17 cellular contexts compared by ENCODE assay signal in the genomic region with DNA sequence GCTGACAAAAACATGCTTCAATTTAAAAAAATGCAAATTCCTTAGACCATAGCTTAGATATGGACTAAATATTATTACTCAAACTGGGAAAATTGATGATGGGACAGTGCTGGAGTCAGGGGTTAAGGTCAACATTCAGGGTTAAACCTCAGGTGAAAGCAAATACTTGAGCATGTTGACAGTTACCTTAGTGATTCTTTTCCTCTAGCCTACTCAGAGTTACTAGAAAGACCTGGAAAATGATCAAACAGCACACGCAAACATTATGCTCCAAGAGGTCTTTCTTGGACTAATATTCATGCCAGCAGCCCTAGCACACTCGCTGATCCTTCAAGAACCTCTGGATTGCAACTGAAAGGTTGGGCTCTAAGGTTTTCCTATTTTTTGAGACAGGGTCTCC. TPM values are rescaled to one million over a fixed set of nuclear protein-coding genes. Genes with fewer than 3 reads are reported as not detected.
DNase-seq lines count a peak whose midpoint lies in the region; ATAC-seq and TF ChIP-seq lines count a peak whose summit lies in the region.
"Had no signal": no experiment of that assay in that cellular context is flagged by ENCODE, and none has a peak within 500 bp of the region (broad histone marks: within the 10 kb centered on the region; RNA-seq: fewer than 3 reads in every experiment).

No MANE protein-coding gene starts in this region.

- H3K14ac ChIP-seq in trophoblast cell (ENCODE audit: low read length), result no peak overlapping the region

- no peak overlapping the region for H2AK5ac ChIP-seq in trophoblast cell (ENCODE audit: low read length)

- H3K4ac ChIP-seq in trophoblast cell (ENCODE audit: low read depth, low read length), result no peak overlapping the region

- H3K9me3 Mint-ChIP-seq in type B pancreatic cell, result peaks cover 4% of the 10 kb centered on the region
- H3K9me3 Mint-ChIP-seq: naive thymus-derived CD8-positive, alpha-beta T cell had no signal

- no peak overlapping the region for H4K91ac ChIP-seq in trophoblast cell (ENCODE audit: low read depth, low read length)

- no peak for TF ChIP-seq POLR2A in heart left ventricle (IDR thresholded peaks at IDR 0.05)
- no peak for TF ChIP-seq POLR2A in esophagus muscularis mucosa (IDR thresholded peaks at IDR 0.05; ENCODE audit: low read depth)

- no peak overlapping the region for H2AFZ ChIP-seq in trophoblast cell (ENCODE audit: insufficient read depth, low read length, poor library complexity)

- peaks cover 8% of the 10 kb centered on the region for H3K79me1 ChIP-seq in trophoblast cell (ENCODE audit: low read length)

- H3K27ac ChIP-seq in heart left ventricle (peak overlapping the region; percentile 11 to 97 (median 79)), esophagus muscularis mucosa (replicated peaks in 1 of 4) (peak overlapping the region; percentile 68 to 98 (median 92)), trophoblast cell (ENCODE audit: low read depth, low read length) (peak overlapping the region; percentile 14), dorsolateral prefrontal cortex (peak overlapping the region in 12 of 59 donors; percentile 1 to 64 (median 46))

- peak overlapping the region; percentile 57 for H3K27ac Mint-ChIP-seq in type B pancreatic cell
- H3K27ac Mint-ChIP-seq: CD4-positive, CD25-positive, alpha-beta regulatory T cell; naive thymus-derived CD8-positive, alpha-beta T cell had no signal

- H3K23ac ChIP-seq in trophoblast cell (ENCODE audit: low read length), result no peak overlapping the region

- TF ChIP-seq EP300 in esophagus muscularis mucosa (IDR thresholded peaks at IDR 0.05), result no peak

- no peak overlapping the region for H4K12ac ChIP-seq in trophoblast cell (ENCODE audit: low read depth, low read length)

- ATAC-seq in heart left ventricle (no peak), left ventricle myocardium superior (no peak)
- ATAC-seq: GM12878; naive thymus-derived CD8-positive, alpha-beta T cell had no signal

- TF ChIP-seq CTCF in heart left ventricle (IDR thresholded peaks at IDR 0.05) (no peak), esophagus muscularis mucosa (IDR thresholded peaks at IDR 0.05) (no peak), type B pancreatic cell (conservative IDR thresholded peaks at IDR 0.05) (no peak), GM10266 (IDR thresholded peaks at IDR 0.05; ENCODE audit: control insufficient read depth, insufficient read depth, low read depth, missing control alignments) (no peak), dorsolateral prefrontal cortex (IDR thresholded peaks at IDR 0.05 in 54 of 56, conservative IDR thresholded peaks at IDR 0.05 in 2 of 56; ENCODE audit: low read depth in 1 of 56, partially characterized antibody in 56 of 56) (no peak)

- H3K36me3 ChIP-seq in heart left ventricle (peaks cover 0 to 14% (median 0%) of the 10 kb centered on the region in 9 donors), esophagus muscularis mucosa (no peaks in the 10 kb centered on the region), trophoblast cell (ENCODE audit: control insufficient read depth in 1 of 2, insufficient read depth in 2 of 2, low read length in 2 of 2) (peaks cover 7 to 11% of the 10 kb centered on the region in 2 experiments)

- no peaks in the 10 kb centered on the region for H3K27me3 Mint-ChIP-seq in type B pancreatic cell

- H3K36me3 Mint-ChIP-seq in type B pancreatic cell, result no peaks in the 10 kb centered on the region
- H3K36me3 Mint-ChIP-seq: CD4-positive, CD25-positive, alpha-beta regulatory T cell; naive thymus-derived CD8-positive, alpha-beta T cell had no signal

- no peak overlapping the region for H2BK12ac ChIP-seq in trophoblast cell (ENCODE audit: low read length)

- WGBS in heart left ventricle, 4 donors, result 71 to 82% (median 74%) methylated on average over 2 of the region's 2 CpGs
- WGBS in esophagus muscularis mucosa, result 75% methylated on average over 2 of the region's 2 CpGs
- WGBS in trophoblast cell (ENCODE audit: extremely low coverage, insufficient coverage, insufficient read length), result no CpG with 5 or more reads among the region's 2 CpGs

- H3K4me2 ChIP-seq in trophoblast cell (ENCODE audit: low read length), result no peak overlapping the region

- H2BK5ac ChIP-seq in trophoblast cell (ENCODE audit: low read depth, low read length, poor library complexity), result no peak overlapping the region

- DNase-seq in heart left ventricle (no peak), left ventricle myocardium superior (no peak), esophagus muscularis mucosa (ENCODE audit: extremely low spot score) (no peak), trophoblast cell (peak in 1 of 2 donors; percentile 58), type B pancreatic cell (ENCODE audit: extremely low spot score, unreplicated experiment) (no peak), DMS79 (lab: John Stamatoyannopoulos, UW) (no peak), GM10266 (ENCODE audit: extremely low spot score) (no peak), dorsolateral prefrontal cortex (no peak)
- DNase-seq: activated CD4-positive, alpha-beta T cell treated with anti-CD3 and anti-CD28 coated beads, Interleukin-2, amount 50 U/mL, for 1 hour; CD4-positive, CD25-positive, alpha-beta regulatory T cell; cerebellar nuclear complex; head of caudate nucleus; naive thymus-derived CD8-positive, alpha-beta T cell; NCI-H1436 treated with DMSO at 0.1 percent for 48 hours; retina; stimulated activated CD4-positive, alpha-beta T cell treated with anti-CD3 and anti-CD28 coated beads, Interleukin-4, amount 100 ng/mL, for 24 hours had no signal

- no peak overlapping the region for H2BK120ac ChIP-seq in trophoblast cell (ENCODE audit: insufficient read depth, low read length, poor library complexity)

- H3K4me3 ChIP-seq in heart left ventricle, result no peak overlapping the region
- no peak overlapping the region for H3K4me3 ChIP-seq in esophagus muscularis mucosa
- no peak overlapping the region for H3K4me3 ChIP-seq in trophoblast cell (ENCODE audit: low read depth, low read length)
- H3K4me3 ChIP-seq in dorsolateral prefrontal cortex, result no peak overlapping the region
- H3K4me3 ChIP-seq: GM12878 had no signal

- H3K27me3 ChIP-seq in heart left ventricle, result no peaks in the 10 kb centered on the region
- H3K27me3 ChIP-seq in esophagus muscularis mucosa, result no peaks in the 10 kb centered on the region
- H3K27me3 ChIP-seq in trophoblast cell (ENCODE audit: insufficient read depth, low read length), result no peaks in the 10 kb centered on the region
- no peaks in the 10 kb centered on the region for H3K27me3 ChIP-seq in dorsolateral prefrontal cortex

- H4K8ac ChIP-seq in trophoblast cell (ENCODE audit: low read depth, low read length), result no peak overlapping the region

- peak overlapping the region; percentile 42 for H3K4me3 Mint-ChIP-seq in type B pancreatic cell
- H3K4me3 Mint-ChIP-seq: naive thymus-derived CD8-positive, alpha-beta T cell had no signal

- H3K4me1 ChIP-seq in heart left ventricle (peaks cover 27 to 100% (median 92%) of the 10 kb centered on the region in 12 donors), esophagus muscularis mucosa (peaks cover 95 to 100% (median 98%) of the 10 kb centered on the region in 4 donors), trophoblast cell (ENCODE audit: control insufficient read depth in 1 of 2, insufficient read depth in 2 of 2, low read length in 2 of 2) (peaks cover 22 to 30% of the 10 kb centered on the region in 2 experiments)

- peaks cover 59% of the 10 kb centered on the region for H3K4me1 Mint-ChIP-seq in type B pancreatic cell (ENCODE audit: unreplicated experiment)
- H3K4me1 Mint-ChIP-seq: CD4-positive, CD25-positive, alpha-beta regulatory T cell; naive thymus-derived CD8-positive, alpha-beta T cell had no signal

- H3K9me3 ChIP-seq in heart left ventricle (no peaks in the 10 kb centered on the region), esophagus muscularis mucosa (no peaks in the 10 kb centered on the region), trophoblast cell (ENCODE audit: insufficient read depth, low read depth, low read length) (no peaks in the 10 kb centered on the region)

- H3K9ac ChIP-seq in trophoblast cell (ENCODE audit: low read length), result no peak overlapping the region

- no peak overlapping the region for H3K18ac ChIP-seq in trophoblast cell (ENCODE audit: low read length)

- peaks cover 6% of the 10 kb centered on the region for H3K79me2 ChIP-seq in trophoblast cell (ENCODE audit: control insufficient read depth, insufficient read depth, low read length, poor library complexity)

- intact Hi-C loops in heart left ventricle (cut with DNase I), result no loop called here
- intact Hi-C loops in left ventricle myocardium superior (cut with micrococcal nuclease), result no loop called here
- intact Hi-C loops in esophagus muscularis mucosa (cut with DNase I), result no loop called here
- intact Hi-C loops in dorsolateral prefrontal cortex (cut with DNase I), result no loop called here

RNA-seq across cellular contexts. Expression of a gene that starts 10.8 kb away (rescaled TPM):
- 1,000 to 10,000 TPM in 2 of 9 donors, 100 to 1,000 TPM in 7; 494 to 1,088 (median 585) TPM for total RNA-seq in heart left ventricle
- 100 to 1,000 TPM; 458 to 857 TPM for polyA plus RNA-seq in heart left ventricle
- 723 TPM for total RNA-seq in left ventricle myocardium superior
- 1,000 to 10,000 TPM in 1 of 4 donors, 100 to 1,000 TPM in 3; 712 to 1,070 (median 762) TPM for total RNA-seq in esophagus muscularis mucosa
- polyA plus RNA-seq in trophoblast cell (2013), result 821 and 869 TPM in 2 replicates
- 63.0 and 108 TPM in 2 replicates for total RNA-seq in type B pancreatic cell (ENCODE audit: low replicate concordance)
- total RNA-seq in dorsolateral prefrontal cortex, result 100 to 1,000 TPM in 81 of 120 experiments, 10 to 100 TPM in 39; 55.7 to 267 (median 113) TPM
- total RNA-seq: naive thymus-derived CD8-positive, alpha-beta T cell had no signal
- polyA plus RNA-seq: naive thymus-derived CD8-positive, alpha-beta T cell had no signal
